Comparison of ENCODE assay signal across 8 cellular contexts in the genomic region with DNA sequence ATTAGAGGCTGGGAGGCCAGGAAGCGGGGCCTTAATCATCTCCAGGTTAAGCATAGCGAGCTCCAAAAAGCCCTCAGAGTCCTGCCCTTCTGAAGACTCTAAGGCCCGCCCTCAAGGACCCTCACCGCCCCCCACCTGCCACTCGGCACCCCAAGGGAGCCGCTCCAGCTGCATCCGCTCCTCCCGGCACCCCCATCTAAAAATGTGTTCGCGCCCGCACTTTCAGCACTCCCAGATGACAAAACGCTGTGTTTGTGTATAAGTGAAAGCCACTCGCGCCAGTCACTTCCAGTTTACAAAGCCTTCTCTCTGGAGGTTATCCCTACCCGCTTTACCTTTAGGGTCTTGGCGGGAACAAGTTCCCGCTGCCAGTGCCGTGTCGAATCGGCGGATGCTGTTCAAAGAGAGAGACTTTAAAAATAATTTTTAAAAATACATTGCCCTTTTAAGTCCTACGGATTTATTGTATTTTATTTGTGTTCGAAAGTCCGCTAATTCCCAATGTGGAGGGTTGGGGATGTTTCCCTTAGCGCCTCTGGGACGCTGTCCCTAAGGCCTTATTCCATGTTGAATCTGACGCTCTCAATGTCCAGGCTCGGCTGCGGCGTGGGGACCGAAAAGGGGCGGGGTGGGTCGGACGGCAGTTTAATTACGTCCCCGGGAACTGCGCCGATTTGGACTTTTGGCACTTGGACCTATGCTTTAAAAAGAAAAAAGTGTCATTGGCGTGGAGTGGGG. TPM values are rescaled to one million over a fixed set of nuclear protein-coding genes. Genes with fewer than 3 reads are reported as not detected.
DNase-seq lines count a peak whose midpoint lies in the region; ATAC-seq and TF ChIP-seq lines count a peak whose summit lies in the region.

DCLRE1A (minus strand) TSS at position 64 of the 738 bp plus-strand sequence. CDS start 900 bp downstream, outside the sequence.
A gene with protein sequence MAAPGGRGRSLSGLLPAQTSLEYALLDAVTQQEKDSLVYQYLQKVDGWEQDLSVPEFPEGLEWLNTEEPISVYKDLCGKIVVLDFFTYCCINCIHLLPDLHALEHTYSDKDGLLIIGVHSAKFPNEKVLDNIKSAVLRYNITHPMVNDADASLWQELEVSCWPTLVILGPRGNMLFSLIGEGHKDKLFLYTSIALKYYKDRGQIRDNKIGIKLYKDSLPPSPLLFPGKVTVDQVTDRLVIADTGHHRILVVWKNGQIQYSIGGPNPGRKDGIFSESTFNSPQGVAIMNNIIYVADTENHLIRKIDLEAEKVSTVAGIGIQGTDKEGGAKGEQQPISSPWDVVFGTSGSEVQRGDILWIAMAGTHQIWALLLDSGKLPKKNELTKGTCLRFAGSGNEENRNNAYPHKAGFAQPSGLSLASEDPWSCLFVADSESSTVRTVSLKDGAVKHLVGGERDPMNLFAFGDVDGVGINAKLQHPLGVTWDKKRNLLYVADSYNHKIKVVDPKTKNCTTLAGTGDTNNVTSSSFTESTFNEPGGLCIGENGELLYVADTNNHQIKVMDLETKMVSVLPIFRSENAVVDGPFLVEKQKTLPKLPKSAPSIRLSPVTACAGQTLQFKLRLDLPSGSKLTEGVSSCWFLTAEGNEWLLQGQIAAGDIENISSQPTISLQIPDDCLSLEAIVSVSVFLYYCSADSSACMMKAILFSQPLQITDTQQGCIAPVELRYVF (plus strand): TSS at position 643 of the 738 bp plus-strand sequence. CDS start 212 bp downstream, outside the sequence.

- no peaks in the 10 kb centered on the region for H3K27me3 ChIP-seq in ectodermal cell (ENCODE audit: control insufficient read depth, insufficient read depth, low read length, poor library complexity, severe bottlenecking)
- no peaks in the 10 kb centered on the region for H3K27me3 ChIP-seq in lung (ENCODE audit: control insufficient read depth, insufficient read depth)

- TF ChIP-seq CTCF in activated CD8-positive, alpha-beta T cell treated with anti-CD3 and anti-CD28 coated beads for 36 hours (IDR thresholded peaks at IDR 0.05), result no peak
- no peak for TF ChIP-seq CTCF in lung (IDR thresholded peaks at IDR 0.05; ENCODE audit: control extremely low read depth, extremely low read depth)

- WGBS in ectodermal cell, 2 experiments, result 1% methylated on average over 35 to 39 of the region's 39 CpGs
- 0% methylated on average over 39 of the region's 39 CpGs for WGBS in lung, 2 donors

- POLR2A ChIA-PET in activated CD8-positive, alpha-beta T cell treated with anti-CD3 and anti-CD28 coated beads for 36 hours (lab: Charles Lee), result interaction anchor here (0.9 kb wide), 1 partner anchor 192 kb away, joined by 3 read pairs; no protein-coding TSS in a partner anchor

- TF ChIP-seq POLR2A in GM19193 (IDR thresholded peaks at IDR 0.05; ENCODE audit: extremely low read depth, insufficient read depth, insufficient read length), result peak; percentile 63

- peaks cover 46% of the 10 kb centered on the region for H3K4me1 Mint-ChIP-seq in activated CD8-positive, alpha-beta T cell treated with anti-CD3 and anti-CD28 coated beads for 36 hours (ENCODE audit: low read depth)

- H3K36me3 ChIP-seq in ectodermal cell (ENCODE audit: control insufficient read depth, insufficient read depth, low read length) (peaks cover 5% of the 10 kb centered on the region), lung (ENCODE audit: control insufficient read depth in 2 of 2, insufficient read depth in 2 of 2, low read length in 2 of 2) (peaks cover 0 to 2% of the 10 kb centered on the region in 2 donors)

- H3K27ac Mint-ChIP-seq in activated CD8-positive, alpha-beta T cell treated with anti-CD3 and anti-CD28 coated beads for 36 hours, result peak within 1 kb of the TSS; percentile 92

- DNase-seq in AG20443 (ENCODE audit: low spot score) (peak; percentile 87), NCI-H82 (lab: John Stamatoyannopoulos, UW) (peak; percentile 86), lung (ENCODE audit: low spot score) (peak; percentile 83)
- peak; percentile 75 for DNase-seq in activated CD8-positive, alpha-beta T cell treated with anti-CD3 and anti-CD28 coated beads for 36 hours
- peak; percentile 40 to 64 (median 40) for DNase-seq in stimulated activated CD4-positive, alpha-beta T cell treated with anti-CD3 and anti-CD28 coated beads, TNF-alpha, amount 100 ng/mL, for 24 hours (ENCODE audit: low read depth in 3 of 3)

- CTCF ChIA-PET in activated CD8-positive, alpha-beta T cell treated with anti-CD3 and anti-CD28 coated beads for 36 hours (lab: Charles Lee), result interaction anchor here (1.1 to 1.3 kb wide), 2 partner anchors 20 to 224 kb away, joined by 3 read pairs; no protein-coding TSS in a partner anchor

- peak; percentile 31 for ATAC-seq in HG03442 (IDR thresholded peaks at IDR 0.05; ENCODE audit: unreplicated experiment)
- ATAC-seq in activated CD8-positive, alpha-beta T cell treated with anti-CD3 and anti-CD28 coated beads for 36 hours, result peak; percentile 53
- peak; percentile 87 for ATAC-seq in lung (ENCODE audit: insufficient read depth, low FRiP score)

- H3K27ac ChIP-seq in ectodermal cell (ENCODE audit: insufficient read depth, low read depth, low read length, poor library complexity, severe bottlenecking) (peak within 1 kb of the TSS; percentile 86), lung (ENCODE audit: low read depth in 1 of 2, low read length in 1 of 2) (peak within 1 kb of the TSS; percentile 87 to 98)

- peak within 1 kb of the TSS; percentile 90 for H3K4me3 Mint-ChIP-seq in activated CD8-positive, alpha-beta T cell treated with anti-CD3 and anti-CD28 coated beads for 36 hours

- peak within 1 kb of the TSS; percentile 93 for H3K4me3 ChIP-seq in ectodermal cell (ENCODE audit: insufficient read depth, low read depth, low read length)
- H3K4me3 ChIP-seq in lung, result peak within 1 kb of the TSS; percentile 96

- peaks cover 9% of the 10 kb centered on the region for H3K4me1 ChIP-seq in ectodermal cell (ENCODE audit: control insufficient read depth, insufficient read depth, low read length)
- peaks cover 3 to 5% of the 10 kb centered on the region in 2 donors for H3K4me1 ChIP-seq in lung (ENCODE audit: control insufficient read depth in 2 of 2, insufficient read depth in 2 of 2, low read length in 2 of 2)

- intact Hi-C loops in activated CD8-positive, alpha-beta T cell treated with anti-CD3 and anti-CD28 coated beads for 36 hours (cut with micrococcal nuclease), result loop anchor here (10.0 kb wide), 2 partner anchors 169 to 191 kb away; partner anchors contain the start of gene ADRB1

- peaks cover 29% of the 10 kb centered on the region for H3K36me3 Mint-ChIP-seq in activated CD8-positive, alpha-beta T cell treated with anti-CD3 and anti-CD28 coated beads for 36 hours (ENCODE audit: low read depth)

- H3K9me3 Mint-ChIP-seq in activated CD8-positive, alpha-beta T cell treated with anti-CD3 and anti-CD28 coated beads for 36 hours, result no peaks in the 10 kb centered on the region

- no peaks in the 10 kb centered on the region for H3K9me3 ChIP-seq in ectodermal cell (ENCODE audit: control insufficient read depth, low read length)
- H3K9me3 ChIP-seq in lung (ENCODE audit: control insufficient read depth in 2 of 2, insufficient read depth in 1 of 2, low read length in 1 of 2), result no peaks in the 10 kb centered on the region

- H3K27me3 Mint-ChIP-seq in activated CD8-positive, alpha-beta T cell treated with anti-CD3 and anti-CD28 coated beads for 36 hours, result no peaks in the 10 kb centered on the region

RNA-seq across cellular contexts. Expression of gene DCLRE1A, which starts in this region (rescaled TPM):
- 10 to 100 TPM; 14.4 to 15.1 TPM for total RNA-seq in activated CD8-positive, alpha-beta T cell treated with anti-CD3 and anti-CD28 coated beads for 36 hours
- polyA plus RNA-seq in ectodermal cell (2013, experiment 1 of 4), result 18.2 TPM
- polyA plus RNA-seq in ectodermal cell (2013, experiment 2 of 4), result 17.9 TPM
- 14.5 TPM for polyA plus RNA-seq in ectodermal cell (2013, experiment 3 of 4)
- 15.7 TPM for polyA plus RNA-seq in ectodermal cell (2013, experiment 4 of 4)
- total RNA-seq in lung, result 10 to 100 TPM in 1 of 2 donors, 1 to 10 TPM in 1; 6.2 to 12.1 TPM
- 1 to 10 TPM; 4.5 to 4.6 TPM for polyA plus RNA-seq in lung

RNA-seq across cellular contexts. Expression of the second gene that starts in this region (rescaled TPM):
- 10 to 100 TPM; 23.0 to 23.9 TPM for total RNA-seq in activated CD8-positive, alpha-beta T cell treated with anti-CD3 and anti-CD28 coated beads for 36 hours
- polyA plus RNA-seq in ectodermal cell (2013, experiment 1 of 4), result 17.5 TPM
- polyA plus RNA-seq in ectodermal cell (2013, experiment 2 of 4), result 17.4 TPM
- polyA plus RNA-seq in ectodermal cell (2013, experiment 3 of 4), result 13.7 TPM
- 14.9 TPM for polyA plus RNA-seq in ectodermal cell (2013, experiment 4 of 4)
- 10 to 100 TPM; 46.3 to 49.0 TPM for total RNA-seq in lung
- 1 to 10 TPM; 4.2 to 7.5 TPM for polyA plus RNA-seq in lung

Comparison
In these comparisons a context has a peak if more than half of its experiments do, and no peak if none do; other contexts are left out.
1. Peak in every context shown above with its lines: DNase-seq, ATAC-seq, H3K4me3 ChIP-seq and H3K27ac ChIP-seq.
2. ATAC-seq: peak in every context shown above with its lines; median percentile 87 in lung; 53 in activated CD8-positive, alpha-beta T cell treated with anti-CD3 and anti-CD28 coated beads for 36 hours; 31 in HG03442.